Comparison of ENCODE assay signal across 27 cellular contexts in the genomic region with DNA sequence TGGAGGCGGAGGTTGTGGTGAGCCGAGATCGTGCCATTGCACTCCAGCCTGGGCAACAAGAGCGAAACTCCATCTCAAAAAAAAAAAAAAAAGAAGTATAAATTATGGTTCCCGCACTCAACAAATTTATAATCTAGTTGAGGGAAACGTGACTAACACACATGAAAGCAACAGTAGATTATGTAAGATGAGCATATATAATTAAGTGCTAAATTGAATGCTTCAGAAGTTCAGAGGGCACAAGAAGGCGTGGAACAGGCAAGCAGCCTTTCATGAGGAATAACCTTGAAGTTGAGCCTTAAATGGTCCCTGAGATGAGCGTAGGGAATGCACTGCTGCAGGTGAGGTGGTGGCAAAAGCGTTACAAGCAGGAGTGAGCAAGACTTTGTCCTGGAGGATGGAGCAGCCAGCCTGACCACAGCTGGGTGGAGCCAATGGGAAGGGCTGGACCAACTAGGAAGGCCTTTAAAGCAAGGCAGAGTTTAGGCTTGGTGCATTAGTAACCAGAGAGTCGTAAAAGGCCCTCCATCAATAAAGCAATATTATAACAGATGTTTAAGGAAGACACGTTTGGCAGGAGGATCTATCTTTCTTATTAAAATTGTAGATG. TPM values are rescaled to one million over a fixed set of nuclear protein-coding genes. Genes with fewer than 3 reads are reported as not detected.
A peak's percentile ranks its signal among the peaks of the same experiment; 100 is the strongest.
DNase-seq lines count a peak whose midpoint lies in the region; ATAC-seq and TF ChIP-seq lines count a peak whose summit lies in the region.
"Had no signal": no experiment of that assay in that cellular context is flagged by ENCODE, and none has a peak within 500 bp of the region (broad histone marks: within the 10 kb centered on the region; RNA-seq: fewer than 3 reads in every experiment).

No MANE protein-coding gene starts in this region.

- peak overlapping the region; percentile 74 for H3K27ac Mint-ChIP-seq in activated CD4-positive, alpha-beta T cell treated with anti-CD3 and anti-CD28 coated beads, Interleukin-2, amount 10 ng/mL, durations not matched to agents 7 days and 5 days
- no peak overlapping the region for H3K27ac Mint-ChIP-seq in activated CD4-positive, alpha-beta T cell treated with anti-CD3 and anti-CD28 coated beads for 36 hours
- peak overlapping the region; percentile 63 for H3K27ac Mint-ChIP-seq in dendritic cell treated with granulocyte-macrophage colony-stimulating factor and Interleukin-4, amounts not matched to agents 40 ng/mL and 50 ng/mL, for 4 days
- no peak overlapping the region for H3K27ac Mint-ChIP-seq in MCF 10A (ENCODE audit: low read depth, unreplicated experiment)
- no peak overlapping the region for H3K27ac Mint-ChIP-seq in stimulated activated effector memory CD8-positive, alpha-beta T cell treated with anti-CD3 and anti-CD28 coated beads, Interleukin-12 subunit alpha, Interleukin-12 subunit beta, amount 100 ng/mL, for 72 hours
- H3K27ac Mint-ChIP-seq: activated naive CD8-positive, alpha-beta T cell treated with anti-CD3 and anti-CD28 coated beads, Interleukin-2, amount 50 U/mL, for 24 hours; CD4-positive, alpha-beta T cell; effector memory CD8-positive, alpha-beta T cell; nephron progenitor cell; stimulated activated naive CD8-positive, alpha-beta T cell treated with anti-CD3 and anti-CD28 coated beads, Interleukin-15, amount 100 ng/mL, for 72 hours had no signal

- intact Hi-C loops in activated CD4-positive, alpha-beta T cell treated with anti-CD3 and anti-CD28 coated beads for 36 hours (cut with DNase I, micrococcal nuclease) = no loop called here
- intact Hi-C loops in dendritic cell treated with granulocyte-macrophage colony-stimulating factor and Interleukin-4, amounts not matched to agents 40 ng/mL and 50 ng/mL, for 4 days (cut with micrococcal nuclease) = no loop called here
- intact Hi-C loops in posterior cingulate gyrus (cut with DNase I) = no loop called here
- intact Hi-C loops in MCF 10A (cut with micrococcal nuclease) = no loop called here

- ATAC-seq in activated CD4-positive, alpha-beta T cell treated with anti-CD3 and anti-CD28 coated beads for 36 hours = no peak
- no peak for ATAC-seq in stimulated activated effector memory CD8-positive, alpha-beta T cell treated with anti-CD3 and anti-CD28 coated beads, Interleukin-12 subunit alpha, Interleukin-12 subunit beta, amount 100 ng/mL, for 72 hours
- ATAC-seq: activated naive CD8-positive, alpha-beta T cell treated with anti-CD3 and anti-CD28 coated beads, Interleukin-2, amount 50 U/mL, for 24 hours; effector memory CD8-positive, alpha-beta T cell; Panc1; stimulated activated naive CD8-positive, alpha-beta T cell treated with anti-CD3 and anti-CD28 coated beads, Interleukin-15, amount 100 ng/mL, for 72 hours had no signal

- H3K27me3 Mint-ChIP-seq in activated CD4-positive, alpha-beta T cell treated with anti-CD3 and anti-CD28 coated beads, Interleukin-2, amount 10 ng/mL, durations not matched to agents 7 days and 5 days = peaks cover 4% of the 10 kb centered on the region
- no peaks in the 10 kb centered on the region for H3K27me3 Mint-ChIP-seq in activated CD4-positive, alpha-beta T cell treated with anti-CD3 and anti-CD28 coated beads for 36 hours
- H3K27me3 Mint-ChIP-seq in dendritic cell treated with granulocyte-macrophage colony-stimulating factor and Interleukin-4, amounts not matched to agents 40 ng/mL and 50 ng/mL, for 4 days = no peaks in the 10 kb centered on the region
- H3K27me3 Mint-ChIP-seq in MCF 10A (ENCODE audit: insufficient read depth, unreplicated experiment) = no peaks in the 10 kb centered on the region
- H3K27me3 Mint-ChIP-seq: activated naive CD8-positive, alpha-beta T cell treated with anti-CD3 and anti-CD28 coated beads, Interleukin-2, amount 50 U/mL, for 24 hours; CD4-positive, alpha-beta T cell had no signal

- no peaks in the 10 kb centered on the region for H3K9me3 Mint-ChIP-seq in activated CD4-positive, alpha-beta T cell treated with anti-CD3 and anti-CD28 coated beads, Interleukin-2, amount 10 ng/mL, durations not matched to agents 7 days and 5 days
- H3K9me3 Mint-ChIP-seq in activated CD4-positive, alpha-beta T cell treated with anti-CD3 and anti-CD28 coated beads for 36 hours (ENCODE audit: low read depth) = no peaks in the 10 kb centered on the region
- no peaks in the 10 kb centered on the region for H3K9me3 Mint-ChIP-seq in dendritic cell treated with granulocyte-macrophage colony-stimulating factor and Interleukin-4, amounts not matched to agents 40 ng/mL and 50 ng/mL, for 4 days
- no peaks in the 10 kb centered on the region for H3K9me3 Mint-ChIP-seq in MCF 10A (ENCODE audit: unreplicated experiment)
- no peaks in the 10 kb centered on the region for H3K9me3 Mint-ChIP-seq in stimulated activated effector memory CD8-positive, alpha-beta T cell treated with anti-CD3 and anti-CD28 coated beads, Interleukin-12 subunit alpha, Interleukin-12 subunit beta, amount 100 ng/mL, for 72 hours
- H3K9me3 Mint-ChIP-seq: activated naive CD8-positive, alpha-beta T cell treated with anti-CD3 and anti-CD28 coated beads, Interleukin-2, amount 50 U/mL, for 24 hours; CD4-positive, alpha-beta T cell; effector memory CD8-positive, alpha-beta T cell; nephron progenitor cell; stimulated activated naive CD8-positive, alpha-beta T cell treated with anti-CD3 and anti-CD28 coated beads, Interleukin-15, amount 100 ng/mL, for 72 hours had no signal

- POLR2A ChIA-PET in activated CD4-positive, alpha-beta T cell treated with anti-CD3 and anti-CD28 coated beads, Interleukin-2, amount 10 ng/mL, durations not matched to agents 7 days and 5 days (lab: Charles Lee) = no interaction called here
- POLR2A ChIA-PET in activated CD4-positive, alpha-beta T cell treated with anti-CD3 and anti-CD28 coated beads for 36 hours (lab: Charles Lee) = no interaction called here
- POLR2A ChIA-PET in MCF 10A (lab: Yijun Ruan, JAX) = no interaction called here

- no peak overlapping the region for H3K4me3 Mint-ChIP-seq in activated CD4-positive, alpha-beta T cell treated with anti-CD3 and anti-CD28 coated beads, Interleukin-2, amount 10 ng/mL, durations not matched to agents 7 days and 5 days
- no peak overlapping the region for H3K4me3 Mint-ChIP-seq in activated CD4-positive, alpha-beta T cell treated with anti-CD3 and anti-CD28 coated beads for 36 hours
- no peak overlapping the region for H3K4me3 Mint-ChIP-seq in dendritic cell treated with granulocyte-macrophage colony-stimulating factor and Interleukin-4, amounts not matched to agents 40 ng/mL and 50 ng/mL, for 4 days
- no peak overlapping the region for H3K4me3 Mint-ChIP-seq in MCF 10A (ENCODE audit: unreplicated experiment)
- no peak overlapping the region for H3K4me3 Mint-ChIP-seq in stimulated activated effector memory CD8-positive, alpha-beta T cell treated with anti-CD3 and anti-CD28 coated beads, Interleukin-12 subunit alpha, Interleukin-12 subunit beta, amount 100 ng/mL, for 72 hours
- H3K4me3 Mint-ChIP-seq: activated naive CD8-positive, alpha-beta T cell treated with anti-CD3 and anti-CD28 coated beads, Interleukin-2, amount 50 U/mL, for 24 hours; CD4-positive, alpha-beta T cell; effector memory CD8-positive, alpha-beta T cell; nephron progenitor cell; stimulated activated naive CD8-positive, alpha-beta T cell treated with anti-CD3 and anti-CD28 coated beads, Interleukin-15, amount 100 ng/mL, for 72 hours had no signal

- no peaks in the 10 kb centered on the region for H3K36me3 Mint-ChIP-seq in activated CD4-positive, alpha-beta T cell treated with anti-CD3 and anti-CD28 coated beads, Interleukin-2, amount 10 ng/mL, durations not matched to agents 7 days and 5 days (ENCODE audit: low read depth)
- H3K36me3 Mint-ChIP-seq in activated CD4-positive, alpha-beta T cell treated with anti-CD3 and anti-CD28 coated beads for 36 hours (ENCODE audit: low read depth) = no peaks in the 10 kb centered on the region
- no peaks in the 10 kb centered on the region for H3K36me3 Mint-ChIP-seq in dendritic cell treated with granulocyte-macrophage colony-stimulating factor and Interleukin-4, amounts not matched to agents 40 ng/mL and 50 ng/mL, for 4 days (ENCODE audit: low read depth)
- no peaks in the 10 kb centered on the region for H3K36me3 Mint-ChIP-seq in MCF 10A (ENCODE audit: insufficient read depth, unreplicated experiment)
- H3K36me3 Mint-ChIP-seq in stimulated activated effector memory CD8-positive, alpha-beta T cell treated with anti-CD3 and anti-CD28 coated beads, Interleukin-12 subunit alpha, Interleukin-12 subunit beta, amount 100 ng/mL, for 72 hours = no peaks in the 10 kb centered on the region

- no peak for DNase-seq in activated CD4-positive, alpha-beta T cell treated with anti-CD3 and anti-CD28 coated beads, Interleukin-2, amount 10 ng/mL, durations not matched to agents 7 days and 5 days
- no peak for DNase-seq in activated CD4-positive, alpha-beta T cell treated with anti-CD3 and anti-CD28 coated beads for 36 hours
- peak; percentile 55 to 89 for DNase-seq in NOMO-1 (lab: John Stamatoyannopoulos, UW; ENCODE audit: unreplicated experiment in 2 of 2)
- no peak for DNase-seq in posterior cingulate gyrus
- no peak for DNase-seq in MCF 10A (ENCODE audit: unreplicated experiment)
- no peak for DNase-seq in stimulated activated effector memory CD8-positive, alpha-beta T cell treated with anti-CD3 and anti-CD28 coated beads, Interleukin-12 subunit alpha, Interleukin-12 subunit beta, amount 100 ng/mL, for 72 hours (ENCODE audit: low spot score in 2 of 2)
- DNase-seq in midbrain (lab: John Stamatoyannopoulos, UW) = no peak
- DNase-seq: activated CD4-positive, alpha-beta T cell treated with anti-CD3 and anti-CD28 coated beads, Interleukin-2, amount 50 U/mL, for 1 hour; activated naive CD8-positive, alpha-beta T cell treated with anti-CD3 and anti-CD28 coated beads, Interleukin-2, amount 50 U/mL, for 24 hours; activated T-cell treated with anti-CD3 and anti-CD28 coated beads, Interleukin-2, amount 50 U/mL, for 1 hour; caudate nucleus; CD4-positive, alpha-beta T cell; effector memory CD8-positive, alpha-beta T cell; erythroblast; KG1; mammary epithelial cell; MG63; NCI-H1417 treated with DMSO at 0.1 percent for 48 hours; NCI-H2081; NCI-H446 treated with DMSO at 0.1 percent for 48 hours; nephron progenitor cell; SHP77; stimulated activated CD4-positive, alpha-beta T cell treated with anti-CD3 and anti-CD28 coated beads, Interleukin-2, amount 100 ng/mL, for 24 hours; stimulated activated naive CD8-positive, alpha-beta T cell treated with anti-CD3 and anti-CD28 coated beads, Interleukin-15, amount 100 ng/mL, for 72 hours; uterus had no signal

- CTCF ChIA-PET in activated CD4-positive, alpha-beta T cell treated with anti-CD3 and anti-CD28 coated beads, Interleukin-2, amount 10 ng/mL, durations not matched to agents 7 days and 5 days (lab: Charles Lee) = interaction anchor here (0.7 kb wide), 1 partner anchor 138 kb away, joined by 3 read pairs; no protein-coding TSS in a partner anchor
- CTCF ChIA-PET in activated CD4-positive, alpha-beta T cell treated with anti-CD3 and anti-CD28 coated beads for 36 hours (lab: Charles Lee) = interaction anchor here (0.6 to 0.7 kb wide), 2 partner anchors 121 to 558 kb away, joined by 3 to 4 read pairs; no protein-coding TSS in a partner anchor
- CTCF ChIA-PET in MCF 10A (lab: Yijun Ruan, JAX) = interaction anchor here (0.6 kb wide), 1 partner anchor 388 kb away, joined by 3 read pairs; no protein-coding TSS in a partner anchor

- BruUV-seq in MCF 10A (replicated peaks; lab: Mats Ljungman, UMichigan) = no TSS peak

- no peak for TF ChIP-seq CTCF in MCF 10A (IDR thresholded peaks at IDR 0.05; ENCODE audit: unreplicated experiment)

- no peaks in the 10 kb centered on the region for H3K4me1 Mint-ChIP-seq in activated CD4-positive, alpha-beta T cell treated with anti-CD3 and anti-CD28 coated beads, Interleukin-2, amount 10 ng/mL, durations not matched to agents 7 days and 5 days
- no peaks in the 10 kb centered on the region for H3K4me1 Mint-ChIP-seq in activated CD4-positive, alpha-beta T cell treated with anti-CD3 and anti-CD28 coated beads for 36 hours
- H3K4me1 Mint-ChIP-seq in dendritic cell treated with granulocyte-macrophage colony-stimulating factor and Interleukin-4, amounts not matched to agents 40 ng/mL and 50 ng/mL, for 4 days (ENCODE audit: low read depth) = peaks cover 65% of the 10 kb centered on the region
- peaks cover 7% of the 10 kb centered on the region for H3K4me1 Mint-ChIP-seq in MCF 10A (ENCODE audit: insufficient read depth, unreplicated experiment)
- H3K4me1 Mint-ChIP-seq in stimulated activated effector memory CD8-positive, alpha-beta T cell treated with anti-CD3 and anti-CD28 coated beads, Interleukin-12 subunit alpha, Interleukin-12 subunit beta, amount 100 ng/mL, for 72 hours = no peaks in the 10 kb centered on the region
- H3K4me1 Mint-ChIP-seq: activated naive CD8-positive, alpha-beta T cell treated with anti-CD3 and anti-CD28 coated beads, Interleukin-2, amount 50 U/mL, for 24 hours; stimulated activated naive CD8-positive, alpha-beta T cell treated with anti-CD3 and anti-CD28 coated beads, Interleukin-15, amount 100 ng/mL, for 72 hours had no signal

RNA-seq across cellular contexts. Expression of gene TUBA1A, which starts 30.6 kb away (rescaled TPM):
- 100 to 1,000 TPM in 1 of 2 experiments, 10 to 100 TPM in 1; 94.8 to 109 TPM for total RNA-seq in activated CD4-positive, alpha-beta T cell treated with anti-CD3 and anti-CD28 coated beads, Interleukin-2, amount 10 ng/mL, durations not matched to agents 7 days and 5 days
- total RNA-seq in activated CD4-positive, alpha-beta T cell treated with anti-CD3 and anti-CD28 coated beads for 36 hours = 10 to 100 TPM; 75.7 to 98.5 TPM
- 9.8 and 10.4 TPM in 2 replicates for total RNA-seq in MCF 10A (2022)

RNA-seq across cellular contexts. Expression of gene TUBA1C, which starts 45.4 kb away (rescaled TPM):
- 100 to 1,000 TPM; 246 to 278 TPM for total RNA-seq in activated CD4-positive, alpha-beta T cell treated with anti-CD3 and anti-CD28 coated beads, Interleukin-2, amount 10 ng/mL, durations not matched to agents 7 days and 5 days
- 100 to 1,000 TPM; 276 to 338 TPM for total RNA-seq in activated CD4-positive, alpha-beta T cell treated with anti-CD3 and anti-CD28 coated beads for 36 hours
- total RNA-seq in MCF 10A (2022) = 253 and 303 TPM in 2 replicates

Comparison
In these comparisons a context has a peak if more than half of its experiments do, and no peak if none do; other contexts are left out.
1. H3K27ac Mint-ChIP-seq: peak in activated CD4-positive, alpha-beta T cell treated with anti-CD3 and anti-CD28 coated beads, Interleukin-2, amount 10 ng/mL, durations not matched to agents 7 days and 5 days (single experiment) and dendritic cell treated with granulocyte-macrophage colony-stimulating factor and Interleukin-4, amounts not matched to agents 40 ng/mL and 50 ng/mL, for 4 days (single experiment); none in activated CD4-positive, alpha-beta T cell treated with anti-CD3 and anti-CD28 coated beads for 36 hours (single experiment), MCF 10A (single experiment) and stimulated activated effector memory CD8-positive, alpha-beta T cell treated with anti-CD3 and anti-CD28 coated beads, Interleukin-12 subunit alpha, Interleukin-12 subunit beta, amount 100 ng/mL, for 72 hours (single experiment).
2. DNase-seq: peak in NOMO-1 (2 of 2); none in activated CD4-positive, alpha-beta T cell treated with anti-CD3 and anti-CD28 coated beads, Interleukin-2, amount 10 ng/mL, durations not matched to agents 7 days and 5 days (single experiment), activated CD4-positive, alpha-beta T cell treated with anti-CD3 and anti-CD28 coated beads for 36 hours (single experiment), posterior cingulate gyrus (0 of 10), MCF 10A (single experiment), stimulated activated effector memory CD8-positive, alpha-beta T cell treated with anti-CD3 and anti-CD28 coated beads, Interleukin-12 subunit alpha, Interleukin-12 subunit beta, amount 100 ng/mL, for 72 hours (0 of 2) and midbrain (single experiment).